18 cellular contexts compared by ENCODE assay signal in the genomic region with DNA sequence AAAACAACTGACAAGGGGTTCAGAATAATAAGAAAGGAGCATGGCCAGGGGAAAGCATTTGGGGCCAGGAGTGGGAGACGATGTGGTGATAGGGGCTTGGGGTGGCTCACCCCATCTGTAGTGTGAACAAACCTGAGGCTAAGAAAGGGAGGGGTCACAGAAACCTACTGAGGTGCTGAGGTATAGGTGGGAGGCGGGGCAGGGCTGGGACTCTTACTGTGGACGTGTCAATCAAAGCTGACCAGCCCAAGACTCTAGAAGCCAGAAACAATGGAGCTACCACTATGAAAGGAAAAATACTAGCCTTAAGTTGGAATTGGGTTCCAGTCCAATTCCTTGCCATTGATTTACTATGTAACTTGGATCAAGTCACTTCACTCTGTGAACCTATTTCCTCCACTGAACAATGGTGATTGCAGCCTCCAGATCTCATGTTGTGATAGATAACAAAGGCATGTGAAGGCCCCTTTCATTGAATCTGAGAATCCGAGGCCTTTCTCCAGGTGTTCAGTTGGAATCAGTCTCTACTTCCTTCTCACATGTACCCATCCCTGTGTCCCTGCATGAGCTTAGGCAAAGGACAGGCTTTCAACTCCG.
"Had no signal": no experiment of that assay in that cellular context is flagged by ENCODE, and none has a peak within 500 bp of the region (broad histone marks: within the 10 kb centered on the region; RNA-seq: fewer than 3 reads in every experiment).

No MANE protein-coding gene starts in this region.

- H3K27ac Mint-ChIP-seq: activated CD4-positive, alpha-beta memory T cell treated with anti-CD3 and anti-CD28 coated beads, Interleukin-2, amount 10 ng/mL, durations not matched to agents 7 days and 5 days; activated naive CD8-positive, alpha-beta T cell; effector memory CD8-positive, alpha-beta T cell; naive thymus-derived CD8-positive, alpha-beta T cell; T-helper 2 cell treated with Interferon-gamma antibody and Interleukin-4, amounts not matched to agents 5 μg/mL and 100 μg/mL, for 36 hours had no signal

- H3K27ac ChIP-seq: heart left ventricle, psoas muscle had no signal

- H3K9me3 ChIP-seq: heart left ventricle, psoas muscle had no signal

- ATAC-seq: effector memory CD8-positive, alpha-beta T cell; naive thymus-derived CD8-positive, alpha-beta T cell; psoas muscle had no signal

- H3K4me3 ChIP-seq: heart left ventricle, psoas muscle had no signal

- DNase-seq: activated CD4-positive, alpha-beta memory T cell treated with anti-CD3 and anti-CD28 coated beads, Interleukin-2, amount 10 ng/mL, durations not matched to agents 7 days and 5 days; activated gamma-delta T cell; activated T-cell treated with anti-CD3 and anti-CD28 coated beads, Interleukin-2, amount 50 U/mL, for 48 hours; amygdala; cortex of kidney; effector memory CD8-positive, alpha-beta T cell; foreskin melanocyte; heart left ventricle; naive thymus-derived CD8-positive, alpha-beta T cell; occipital lobe; psoas muscle; stimulated activated CD4-positive, alpha-beta T cell treated with anti-CD3 and anti-CD28 coated beads, Interleukin-2, amount 100 ng/mL, for 48 hours; stimulated activated naive CD4-positive, alpha-beta T cell treated with Interleukin-2 at 50 U/mL for 16 hours; SW 1271 had no signal

- H3K4me3 Mint-ChIP-seq: activated CD4-positive, alpha-beta memory T cell treated with anti-CD3 and anti-CD28 coated beads, Interleukin-2, amount 10 ng/mL, durations not matched to agents 7 days and 5 days; activated naive CD8-positive, alpha-beta T cell; brain; central memory CD8-positive, alpha-beta T cell; effector memory CD8-positive, alpha-beta T cell; naive thymus-derived CD8-positive, alpha-beta T cell; T-helper 2 cell treated with Interferon-gamma antibody and Interleukin-4, amounts not matched to agents 5 μg/mL and 100 μg/mL, for 36 hours had no signal

- H3K36me3 Mint-ChIP-seq: activated naive CD8-positive, alpha-beta T cell; brain; naive thymus-derived CD8-positive, alpha-beta T cell had no signal

- H3K4me1 Mint-ChIP-seq: central memory CD8-positive, alpha-beta T cell had no signal

- H3K9me3 Mint-ChIP-seq: activated CD4-positive, alpha-beta memory T cell treated with anti-CD3 and anti-CD28 coated beads, Interleukin-2, amount 10 ng/mL, durations not matched to agents 7 days and 5 days; central memory CD8-positive, alpha-beta T cell; effector memory CD8-positive, alpha-beta T cell; naive thymus-derived CD8-positive, alpha-beta T cell; T-helper 2 cell treated with Interferon-gamma antibody and Interleukin-4, amounts not matched to agents 5 μg/mL and 100 μg/mL, for 36 hours had no signal

- H3K36me3 ChIP-seq: heart left ventricle had no signal
